In the genomic region with DNA sequence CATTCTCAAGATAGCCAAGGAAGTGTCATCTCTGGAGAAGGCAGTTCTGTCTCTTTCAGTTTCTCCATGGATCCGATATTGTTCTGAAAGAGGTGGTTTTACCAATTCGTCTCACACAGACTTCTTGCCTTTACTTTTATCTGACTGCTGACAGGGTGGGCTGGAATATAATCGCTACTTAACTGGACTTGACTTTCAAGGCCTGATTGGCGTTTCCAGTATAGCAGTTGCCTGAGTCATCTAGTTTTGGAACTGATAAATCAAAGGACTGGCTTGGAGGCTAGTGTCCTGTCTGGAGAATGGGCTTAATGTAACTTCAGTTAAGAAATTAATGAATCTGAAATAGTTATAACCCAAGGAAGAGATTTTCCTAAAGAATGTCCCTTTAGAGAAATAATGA, we compare ENCODE assay signal across 1 cellular context.
TF ChIP-seq lines count a peak whose summit lies in the region.

No MANE protein-coding gene starts in this region.

TF ChIP-seq in K562, 482 proteins besides CTCF, POLR2A, EP300 and RAD21 (continued from another document and continues in another):
- TF ChIP-seq, protein P1, sequence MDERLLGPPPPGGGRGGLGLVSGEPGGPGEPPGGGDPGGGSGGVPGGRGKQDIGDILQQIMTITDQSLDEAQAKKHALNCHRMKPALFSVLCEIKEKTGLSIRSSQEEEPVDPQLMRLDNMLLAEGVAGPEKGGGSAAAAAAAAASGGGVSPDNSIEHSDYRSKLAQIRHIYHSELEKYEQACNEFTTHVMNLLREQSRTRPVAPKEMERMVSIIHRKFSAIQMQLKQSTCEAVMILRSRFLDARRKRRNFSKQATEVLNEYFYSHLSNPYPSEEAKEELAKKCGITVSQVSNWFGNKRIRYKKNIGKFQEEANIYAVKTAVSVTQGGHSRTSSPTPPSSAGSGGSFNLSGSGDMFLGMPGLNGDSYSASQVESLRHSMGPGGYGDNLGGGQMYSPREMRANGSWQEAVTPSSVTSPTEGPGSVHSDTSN (CRISPR knock-in tag; IDR thresholded peaks at IDR 0.05; ENCODE audit: low read depth) = no peak
- TF ChIP-seq, protein P1 (tag; conservative IDR thresholded peaks at IDR 0.05; ENCODE audit: low read depth) = 0 out of 2 replicates have a peak, but pooled peaks have one; percentile 38
- TF ChIP-seq TAL1 (IDR thresholded peaks at IDR 0.05) = peak; percentile 62; the same call in 1 of the 2 replicates
- TF ChIP-seq GATA2 (CRISPR knock-in tag; IDR thresholded peaks at IDR 0.05) = no peak
- TF ChIP-seq NCOR1 (IDR thresholded peaks at IDR 0.05) = peak; percentile 70
- TF ChIP-seq NFE2 (IDR thresholded peaks at IDR 0.05; ENCODE audit: low read depth) = peak; percentile 67
- no peak for TF ChIP-seq MYBL2 (IDR thresholded peaks at IDR 0.05; ENCODE audit: low read depth)
- no peak for TF ChIP-seq MYBL2 (CRISPR knock-in tag; IDR thresholded peaks at IDR 0.05; ENCODE audit: borderline replicate concordance)
- no peak for TF ChIP-seq LCOR (CRISPR knock-in tag; IDR thresholded peaks at IDR 0.05)
- 0 out of 2 replicates have a peak, but pooled peaks have one; percentile 20 for TF ChIP-seq HDAC2 (IDR thresholded peaks at IDR 0.05)
- TF ChIP-seq, protein P2, sequence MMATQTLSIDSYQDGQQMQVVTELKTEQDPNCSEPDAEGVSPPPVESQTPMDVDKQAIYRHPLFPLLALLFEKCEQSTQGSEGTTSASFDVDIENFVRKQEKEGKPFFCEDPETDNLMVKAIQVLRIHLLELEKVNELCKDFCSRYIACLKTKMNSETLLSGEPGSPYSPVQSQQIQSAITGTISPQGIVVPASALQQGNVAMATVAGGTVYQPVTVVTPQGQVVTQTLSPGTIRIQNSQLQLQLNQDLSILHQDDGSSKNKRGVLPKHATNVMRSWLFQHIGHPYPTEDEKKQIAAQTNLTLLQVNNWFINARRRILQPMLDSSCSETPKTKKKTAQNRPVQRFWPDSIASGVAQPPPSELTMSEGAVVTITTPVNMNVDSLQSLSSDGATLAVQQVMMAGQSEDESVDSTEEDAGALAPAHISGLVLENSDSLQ (IDR thresholded peaks at IDR 0.05) = peak; percentile 69; the same call in 1 of the 2 replicates
- peak; percentile 7; the same call in 1 of the 2 replicates for TF ChIP-seq KLF16 (IDR thresholded peaks at IDR 0.05)
- no peak for TF ChIP-seq SAFB2 (IDR thresholded peaks at IDR 0.05; ENCODE audit: borderline replicate concordance, low read depth, low read length, severe bottlenecking)
- TF ChIP-seq, protein P3, sequence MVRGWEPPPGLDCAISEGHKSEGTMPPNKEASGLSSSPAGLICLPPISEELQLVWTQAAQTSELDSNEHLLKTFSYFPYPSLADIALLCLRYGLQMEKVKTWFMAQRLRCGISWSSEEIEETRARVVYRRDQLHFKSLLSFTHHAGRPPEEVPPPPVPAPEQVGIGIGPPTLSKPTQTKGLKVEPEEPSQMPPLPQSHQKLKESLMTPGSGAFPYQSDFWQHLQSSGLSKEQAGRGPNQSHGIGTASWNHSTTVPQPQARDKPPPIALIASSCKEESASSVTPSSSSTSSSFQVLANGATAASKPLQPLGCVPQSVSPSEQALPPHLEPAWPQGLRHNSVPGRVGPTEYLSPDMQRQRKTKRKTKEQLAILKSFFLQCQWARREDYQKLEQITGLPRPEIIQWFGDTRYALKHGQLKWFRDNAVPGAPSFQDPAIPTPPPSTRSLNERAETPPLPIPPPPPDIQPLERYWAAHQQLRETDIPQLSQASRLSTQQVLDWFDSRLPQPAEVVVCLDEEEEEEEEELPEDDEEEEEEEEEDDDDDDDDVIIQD (CRISPR knock-in tag; IDR thresholded peaks at IDR 0.05) = no peak
- TF ChIP-seq CEBPG (CRISPR knock-in tag; IDR thresholded peaks at IDR 0.05) = no peak
- no peak for TF ChIP-seq CEBPG (tag; conservative IDR thresholded peaks at IDR 0.05 in 1 of 2, IDR thresholded peaks at IDR 0.05 in 1 of 2)
- no peak for TF ChIP-seq ZNF583 (CRISPR knock-in tag; IDR thresholded peaks at IDR 0.05)
- no peak for TF ChIP-seq ZNF41 (CRISPR knock-in tag; conservative IDR thresholded peaks at IDR 0.05)
- TF ChIP-seq POLR2G (IDR thresholded peaks at IDR 0.05; ENCODE audit: low read depth, low read length) = no peak
- TF ChIP-seq ZNF263 (CRISPR knock-in tag; IDR thresholded peaks at IDR 0.05; ENCODE audit: borderline replicate concordance) = no peak
- TF ChIP-seq, protein P4, sequence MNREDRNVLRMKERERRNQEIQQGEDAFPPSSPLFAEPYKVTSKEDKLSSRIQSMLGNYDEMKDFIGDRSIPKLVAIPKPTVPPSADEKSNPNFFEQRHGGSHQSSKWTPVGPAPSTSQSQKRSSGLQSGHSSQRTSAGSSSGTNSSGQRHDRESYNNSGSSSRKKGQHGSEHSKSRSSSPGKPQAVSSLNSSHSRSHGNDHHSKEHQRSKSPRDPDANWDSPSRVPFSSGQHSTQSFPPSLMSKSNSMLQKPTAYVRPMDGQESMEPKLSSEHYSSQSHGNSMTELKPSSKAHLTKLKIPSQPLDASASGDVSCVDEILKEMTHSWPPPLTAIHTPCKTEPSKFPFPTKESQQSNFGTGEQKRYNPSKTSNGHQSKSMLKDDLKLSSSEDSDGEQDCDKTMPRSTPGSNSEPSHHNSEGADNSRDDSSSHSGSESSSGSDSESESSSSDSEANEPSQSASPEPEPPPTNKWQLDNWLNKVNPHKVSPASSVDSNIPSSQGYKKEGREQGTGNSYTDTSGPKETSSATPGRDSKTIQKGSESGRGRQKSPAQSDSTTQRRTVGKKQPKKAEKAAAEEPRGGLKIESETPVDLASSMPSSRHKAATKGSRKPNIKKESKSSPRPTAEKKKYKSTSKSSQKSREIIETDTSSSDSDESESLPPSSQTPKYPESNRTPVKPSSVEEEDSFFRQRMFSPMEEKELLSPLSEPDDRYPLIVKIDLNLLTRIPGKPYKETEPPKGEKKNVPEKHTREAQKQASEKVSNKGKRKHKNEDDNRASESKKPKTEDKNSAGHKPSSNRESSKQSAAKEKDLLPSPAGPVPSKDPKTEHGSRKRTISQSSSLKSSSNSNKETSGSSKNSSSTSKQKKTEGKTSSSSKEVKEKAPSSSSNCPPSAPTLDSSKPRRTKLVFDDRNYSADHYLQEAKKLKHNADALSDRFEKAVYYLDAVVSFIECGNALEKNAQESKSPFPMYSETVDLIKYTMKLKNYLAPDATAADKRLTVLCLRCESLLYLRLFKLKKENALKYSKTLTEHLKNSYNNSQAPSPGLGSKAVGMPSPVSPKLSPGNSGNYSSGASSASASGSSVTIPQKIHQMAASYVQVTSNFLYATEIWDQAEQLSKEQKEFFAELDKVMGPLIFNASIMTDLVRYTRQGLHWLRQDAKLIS (CRISPR knock-in tag; IDR thresholded peaks at IDR 0.05) = no peak
- no peak for TF ChIP-seq TOE1 (IDR thresholded peaks at IDR 0.05; ENCODE audit: borderline replicate concordance)
- TF ChIP-seq TOE1 (CRISPR knock-in tag; IDR thresholded peaks at IDR 0.05; ENCODE audit: borderline replicate concordance, low read depth) = no peak
- TF ChIP-seq, protein P5, sequence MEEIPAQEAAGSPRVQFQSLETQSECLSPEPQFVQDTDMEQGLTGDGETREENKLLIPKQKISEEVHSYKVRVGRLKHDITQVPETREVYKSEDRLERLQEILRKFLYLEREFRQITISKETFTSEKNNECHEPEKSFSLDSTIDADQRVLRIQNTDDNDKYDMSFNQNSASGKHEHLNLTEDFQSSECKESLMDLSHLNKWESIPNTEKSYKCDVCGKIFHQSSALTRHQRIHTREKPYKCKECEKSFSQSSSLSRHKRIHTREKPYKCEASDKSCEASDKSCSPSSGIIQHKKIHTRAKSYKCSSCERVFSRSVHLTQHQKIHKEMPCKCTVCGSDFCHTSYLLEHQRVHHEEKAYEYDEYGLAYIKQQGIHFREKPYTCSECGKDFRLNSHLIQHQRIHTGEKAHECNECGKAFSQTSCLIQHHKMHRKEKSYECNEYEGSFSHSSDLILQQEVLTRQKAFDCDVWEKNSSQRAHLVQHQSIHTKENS (CRISPR knock-in tag; IDR thresholded peaks at IDR 0.05) = no peak
- no peak for TF ChIP-seq ZNF766 (CRISPR knock-in tag; conservative IDR thresholded peaks at IDR 0.05)
- TF ChIP-seq, protein P6, sequence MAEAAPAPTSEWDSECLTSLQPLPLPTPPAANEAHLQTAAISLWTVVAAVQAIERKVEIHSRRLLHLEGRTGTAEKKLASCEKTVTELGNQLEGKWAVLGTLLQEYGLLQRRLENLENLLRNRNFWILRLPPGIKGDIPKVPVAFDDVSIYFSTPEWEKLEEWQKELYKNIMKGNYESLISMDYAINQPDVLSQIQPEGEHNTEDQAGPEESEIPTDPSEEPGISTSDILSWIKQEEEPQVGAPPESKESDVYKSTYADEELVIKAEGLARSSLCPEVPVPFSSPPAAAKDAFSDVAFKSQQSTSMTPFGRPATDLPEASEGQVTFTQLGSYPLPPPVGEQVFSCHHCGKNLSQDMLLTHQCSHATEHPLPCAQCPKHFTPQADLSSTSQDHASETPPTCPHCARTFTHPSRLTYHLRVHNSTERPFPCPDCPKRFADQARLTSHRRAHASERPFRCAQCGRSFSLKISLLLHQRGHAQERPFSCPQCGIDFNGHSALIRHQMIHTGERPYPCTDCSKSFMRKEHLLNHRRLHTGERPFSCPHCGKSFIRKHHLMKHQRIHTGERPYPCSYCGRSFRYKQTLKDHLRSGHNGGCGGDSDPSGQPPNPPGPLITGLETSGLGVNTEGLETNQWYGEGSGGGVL (CRISPR knock-in tag; IDR thresholded peaks at IDR 0.05) = no peak
- TF ChIP-seq RB1 (IDR thresholded peaks at IDR 0.05; ENCODE audit: low read depth) = no peak
- TF ChIP-seq DDX20 (tag; IDR thresholded peaks at IDR 0.05; ENCODE audit: low read depth) = no peak
- no peak for TF ChIP-seq MBD2 (IDR thresholded peaks at IDR 0.05; ENCODE audit: borderline replicate concordance, low read depth)
- TF ChIP-seq, protein P7, sequence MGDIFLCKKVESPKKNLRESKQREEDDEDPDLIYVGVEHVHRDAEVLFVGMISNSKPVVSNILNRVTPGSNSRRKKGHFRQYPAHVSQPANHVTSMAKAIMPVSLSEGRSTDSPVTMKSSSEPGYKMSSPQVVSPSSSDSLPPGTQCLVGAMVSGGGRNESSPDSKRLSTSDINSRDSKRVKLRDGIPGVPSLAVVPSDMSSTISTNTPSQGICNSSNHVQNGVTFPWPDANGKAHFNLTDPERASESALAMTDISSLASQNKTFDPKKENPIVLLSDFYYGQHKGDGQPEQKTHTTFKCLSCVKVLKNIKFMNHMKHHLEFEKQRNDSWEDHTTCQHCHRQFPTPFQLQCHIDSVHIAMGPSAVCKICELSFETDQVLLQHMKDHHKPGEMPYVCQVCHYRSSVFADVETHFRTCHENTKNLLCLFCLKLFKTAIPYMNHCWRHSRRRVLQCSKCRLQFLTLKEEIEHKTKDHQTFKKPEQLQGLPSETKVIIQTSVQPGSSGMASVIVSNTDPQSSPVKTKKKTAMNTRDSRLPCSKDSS (IDR thresholded peaks at IDR 0.05; ENCODE audit: low read depth, partially characterized antibody) = no peak
- TF ChIP-seq NBN (IDR thresholded peaks at IDR 0.05; ENCODE audit: low read depth) = no peak
- TF ChIP-seq ZNF408 (CRISPR knock-in tag; IDR thresholded peaks at IDR 0.05; ENCODE audit: low read depth) = no peak
- TF ChIP-seq MTF1 (CRISPR knock-in tag; IDR thresholded peaks at IDR 0.05; ENCODE audit: borderline replicate concordance) = no peak
- no peak for TF ChIP-seq SRSF3 (IDR thresholded peaks at IDR 0.05; ENCODE audit: insufficient read depth, low read length)
- no peak for TF ChIP-seq FUS (optimal IDR thresholded peaks at IDR 0.05; ENCODE audit: low read depth, low read length)
- TF ChIP-seq ZNF311 (CRISPR knock-in tag; IDR thresholded peaks at IDR 0.05) = no peak
- no peak for TF ChIP-seq POLR3G (IDR thresholded peaks at IDR 0.05; ENCODE audit: extremely low read depth, insufficient read length, insufficient replicate concordance)
- peak; percentile 52; the same call in 1 of the 2 replicates for TF ChIP-seq BCOR (IDR thresholded peaks at IDR 0.05)
- peak; percentile 34; the same call in 1 of the 2 replicates for TF ChIP-seq C11orf30 (IDR thresholded peaks at IDR 0.05; ENCODE audit: low read depth)
- no peak for TF ChIP-seq ZNF584 (CRISPR knock-in tag; IDR thresholded peaks at IDR 0.05; ENCODE audit: low read depth)
- TF ChIP-seq, protein P8, sequence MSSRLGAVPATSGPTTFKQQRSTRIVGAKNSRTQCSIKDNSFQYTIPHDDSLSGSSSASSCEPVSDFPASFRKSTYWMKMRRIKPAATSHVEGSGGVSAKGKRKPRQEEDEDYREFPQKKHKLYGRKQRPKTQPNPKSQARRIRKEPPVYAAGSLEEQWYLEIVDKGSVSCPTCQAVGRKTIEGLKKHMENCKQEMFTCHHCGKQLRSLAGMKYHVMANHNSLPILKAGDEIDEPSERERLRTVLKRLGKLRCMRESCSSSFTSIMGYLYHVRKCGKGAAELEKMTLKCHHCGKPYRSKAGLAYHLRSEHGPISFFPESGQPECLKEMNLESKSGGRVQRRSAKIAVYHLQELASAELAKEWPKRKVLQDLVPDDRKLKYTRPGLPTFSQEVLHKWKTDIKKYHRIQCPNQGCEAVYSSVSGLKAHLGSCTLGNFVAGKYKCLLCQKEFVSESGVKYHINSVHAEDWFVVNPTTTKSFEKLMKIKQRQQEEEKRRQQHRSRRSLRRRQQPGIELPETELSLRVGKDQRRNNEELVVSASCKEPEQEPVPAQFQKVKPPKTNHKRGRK (tag; IDR thresholded peaks at IDR 0.05) = no peak
- no peak for TF ChIP-seq RBBP5 (IDR thresholded peaks at IDR 0.05; ENCODE audit: borderline replicate concordance, insufficient read depth, low read length, poor library complexity, severe bottlenecking)
